Comparison of ENCODE assay signal across 9 cellular contexts in the genomic region with DNA sequence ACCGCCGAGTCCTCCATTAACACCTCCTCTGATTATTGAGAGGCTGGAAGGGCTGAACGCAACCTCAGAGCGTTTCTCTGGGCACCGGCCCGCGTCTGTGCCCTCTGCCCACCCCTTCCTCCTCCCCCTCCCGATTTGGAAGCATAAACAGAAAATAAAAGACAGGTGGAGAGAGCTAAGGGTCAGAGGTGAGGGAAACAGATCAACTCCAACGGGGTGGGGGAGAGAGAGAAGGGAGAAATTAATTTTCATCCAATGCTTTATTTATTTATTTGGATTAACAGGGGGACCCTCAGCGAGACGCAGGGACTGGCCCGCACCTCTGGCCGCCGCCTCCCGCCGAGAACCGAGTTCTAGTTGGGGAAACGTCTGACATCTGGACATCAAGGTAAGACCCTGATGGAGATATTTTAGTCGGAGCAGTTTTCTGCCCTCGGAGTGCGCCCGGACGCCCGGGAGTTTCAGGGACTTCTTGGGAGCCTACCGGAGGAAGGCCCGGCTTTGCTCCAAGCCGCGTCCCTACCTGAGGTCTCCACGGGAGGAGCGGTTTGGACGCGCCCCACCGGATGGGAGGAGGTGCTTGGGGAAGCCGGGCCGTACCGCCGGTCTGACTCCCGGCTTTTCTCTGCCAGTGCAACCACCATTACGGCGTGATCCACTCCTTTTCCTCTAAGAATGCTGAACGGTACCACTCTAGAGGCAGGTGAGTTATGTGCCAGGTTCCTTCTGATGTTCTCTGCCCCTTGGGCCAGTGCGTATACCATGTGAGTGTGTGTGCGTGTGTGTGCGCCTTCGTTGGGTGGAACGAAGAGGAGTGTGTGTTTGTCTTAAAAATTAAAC.
A peak's percentile ranks its signal among the peaks of the same experiment; 100 is the strongest.
DNase-seq lines count a peak whose midpoint lies in the region; ATAC-seq, FAIRE-seq and TF ChIP-seq lines count a peak whose summit lies in the region.
"Had no signal": no experiment of that assay in that cellular context is flagged by ENCODE, and none has a peak within 500 bp of the region (broad histone marks: within the 10 kb centered on the region; RNA-seq: fewer than 3 reads in every experiment).

No MANE protein-coding gene starts in this region.

- peaks cover 24% of the 10 kb centered on the region for H3K27me3 ChIP-seq in parathyroid adenoma (ENCODE audit: control insufficient read depth, insufficient read depth, low read length)

- H2AFZ ChIP-seq in parathyroid adenoma: no peak overlapping the region

- no peak for TF ChIP-seq CTCF in parathyroid adenoma (IDR thresholded peaks at IDR 0.05)

- H3K4me3 ChIP-seq in parathyroid adenoma (ENCODE audit: low read depth, low read length): no peak overlapping the region

- no peak overlapping the region for H3K9ac ChIP-seq in parathyroid adenoma

- no peaks in the 10 kb centered on the region for H3K79me2 ChIP-seq in parathyroid adenoma

- peak overlapping the region; percentile 24 for H3K4me2 ChIP-seq in parathyroid adenoma (ENCODE audit: low read length)

- no peaks in the 10 kb centered on the region for H3K36me3 ChIP-seq in parathyroid adenoma (ENCODE audit: control insufficient read depth, insufficient read depth, low read length)

- no peak overlapping the region for H3K27ac ChIP-seq in parathyroid adenoma

- FAIRE-seq in urothelium cell line (lab: Jason Lieb, UNC): no peak

- H3K4me1 ChIP-seq in parathyroid adenoma: no peaks in the 10 kb centered on the region

- DNase-seq in NCI-H1436 (lab: John Stamatoyannopoulos, UW) (peak; percentile 22), NCI-H1436 treated with DMSO at 0.1 percent for 48 hours (lab: John Stamatoyannopoulos, UW) (no peak), NCI-H510A (lab: John Stamatoyannopoulos, UW) (peak; percentile 21), ecto neural progenitor cell (ENCODE audit: low spot score) (peak; percentile 52), urothelium cell line (ENCODE audit: low spot score) (no peak)
- DNase-seq: left cardiac atrium had no signal

- H3K9me3 ChIP-seq in parathyroid adenoma (ENCODE audit: control insufficient read depth, low read length): no peaks in the 10 kb centered on the region

- ATAC-seq in GM21360 (IDR thresholded peaks at IDR 0.05; ENCODE audit: unreplicated experiment) (no peak), HG03135 (IDR thresholded peaks at IDR 0.05; ENCODE audit: unreplicated experiment) (no peak)

Comparison
In these comparisons a context has a peak if more than half of its experiments do, and no peak if none do; other contexts are left out.
1. DNase-seq: peak in NCI-H1436 (single experiment), NCI-H510A (single experiment) and ecto neural progenitor cell (single experiment); none in NCI-H1436 treated with DMSO at 0.1 percent for 48 hours (single experiment) and urothelium cell line (single experiment).